1 cellular context compared by ENCODE assay signal in genomic region chr5:30505014-30505886, GRCh38.
TF ChIP-seq lines count a peak whose summit lies in the region.

No MANE protein-coding gene starts in this region.

TF ChIP-seq in SK-N-SH, 30 proteins besides CTCF, POLR2A, EP300 and RAD21 (continued from another document):
- TF ChIP-seq JUND (IDR thresholded peaks at IDR 0.05) = peak; percentile 59
- no peak for TF ChIP-seq POLR2AphosphoS5 (IDR thresholded peaks at IDR 0.05; ENCODE audit: low read depth, low read length)
TF ChIP-seq in SK-N-SH: peak in this region for 3.
